ENCODE assay signal across 8 cellular contexts in the genomic region with DNA sequence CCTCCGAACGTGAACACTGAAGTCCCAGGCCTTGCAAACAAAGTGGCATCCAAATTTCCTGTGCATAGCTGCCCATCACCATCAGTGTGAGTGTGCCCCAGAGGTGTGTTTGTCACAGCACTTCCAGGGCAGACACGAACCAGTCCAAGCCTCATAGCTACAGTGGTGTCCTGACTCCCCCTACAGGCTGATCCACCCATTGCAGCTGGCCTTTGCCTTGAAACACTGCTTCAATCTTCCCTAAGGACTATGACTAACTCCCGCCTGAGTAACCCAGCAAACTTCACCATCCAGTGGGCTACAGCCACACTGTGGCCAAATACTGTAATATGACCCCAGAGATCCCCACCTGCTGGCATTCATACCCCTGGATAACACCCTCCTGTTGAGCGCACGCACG. TPM values are rescaled to one million over a fixed set of nuclear protein-coding genes. Genes with fewer than 3 reads are reported as not detected.
A peak's percentile ranks its signal among the peaks of the same experiment; 100 is the strongest.
DNase-seq lines count a peak whose midpoint lies in the region; ATAC-seq and TF ChIP-seq lines count a peak whose summit lies in the region.

No MANE protein-coding gene starts in this region.

- TF ChIP-seq CTCF in OCI-LY3 (IDR thresholded peaks at IDR 0.05; ENCODE audit: low read depth, low read length): peak; percentile 55
- peak; percentile 47 to 66 for TF ChIP-seq CTCF in brain (conservative IDR thresholded peaks at IDR 0.05)

- no peak overlapping the region for H3K27ac ChIP-seq in OCI-LY3 (ENCODE audit: low read length)
- H3K27ac ChIP-seq in naive thymus-derived CD4-positive, alpha-beta T cell (ENCODE audit: low read depth, low read length): no peak overlapping the region

- H3K9ac ChIP-seq in OCI-LY3 (ENCODE audit: low read length): no peak overlapping the region

- no peak overlapping the region for H3K4me3 ChIP-seq in OCI-LY3 (ENCODE audit: low read length)
- H3K4me3 ChIP-seq in naive thymus-derived CD4-positive, alpha-beta T cell (ENCODE audit: low read length): no peak overlapping the region

- peaks cover 71% of the 10 kb centered on the region for H3K36me3 Mint-ChIP-seq in brain
- peaks cover 35 to 77% (median 75%) of the 10 kb centered on the region in 5 donors for H3K36me3 Mint-ChIP-seq in naive thymus-derived CD4-positive, alpha-beta T cell

- intact Hi-C loops in naive thymus-derived CD4-positive, alpha-beta T cell (cut with micrococcal nuclease): loop anchor here in 1 of 2 donors (1.0 kb wide), 1 partner anchor 226 kb away; no protein-coding TSS in a partner anchor

- peaks cover 33% of the 10 kb centered on the region for H3K79me2 ChIP-seq in OCI-LY3 (ENCODE audit: low read length)

- H3K4me1 ChIP-seq in OCI-LY3 (ENCODE audit: low read length): peaks cover 26% of the 10 kb centered on the region
- H3K4me1 ChIP-seq in naive thymus-derived CD4-positive, alpha-beta T cell (ENCODE audit: control insufficient read depth in 2 of 2, insufficient read depth in 2 of 2, low read length in 2 of 2): peaks cover 24 to 26% of the 10 kb centered on the region in 2 donors

- ATAC-seq in activated CD4-positive, CD25-positive, alpha-beta regulatory T cell treated with anti-CD3 and anti-CD28 coated beads, Interleukin-2, amount 50 U/mL, for 24 hours: no peak
- ATAC-seq in naive thymus-derived CD4-positive, alpha-beta T cell: peak; percentile 28
- no peak for ATAC-seq in HG02571 (IDR thresholded peaks at IDR 0.05; ENCODE audit: unreplicated experiment)

- CTCF ChIA-PET in naive thymus-derived CD4-positive, alpha-beta T cell (lab: Charles Lee): no interaction called here

- peak overlapping the region in 1 of 5 experiments; percentile 11 for H3K27ac Mint-ChIP-seq in brain
- H3K27ac Mint-ChIP-seq in naive thymus-derived CD4-positive, alpha-beta T cell: peak overlapping the region in 2 of 9 donors; percentile 36 to 61

- H3K27me3 Mint-ChIP-seq in brain: peaks cover 5% of the 10 kb centered on the region
- no peaks in the 10 kb centered on the region for H3K27me3 Mint-ChIP-seq in naive thymus-derived CD4-positive, alpha-beta T cell

- H3K4me3 Mint-ChIP-seq in brain: peak overlapping the region in 2 of 5 experiments; percentile 59 to 73
- peak overlapping the region in 2 of 10 donors; percentile 4 to 51 for H3K4me3 Mint-ChIP-seq in naive thymus-derived CD4-positive, alpha-beta T cell

- POLR2A ChIA-PET in naive thymus-derived CD4-positive, alpha-beta T cell (lab: Charles Lee): no interaction called here

- no peaks in the 10 kb centered on the region for H3K9me3 ChIP-seq in OCI-LY3 (ENCODE audit: insufficient read depth, low read length)
- peaks cover 0 to 25% (median 4%) of the 10 kb centered on the region in 3 experiments for H3K9me3 ChIP-seq in naive thymus-derived CD4-positive, alpha-beta T cell (ENCODE audit: control insufficient read depth in 2 of 3, low read length in 3 of 3)

- H2AFZ ChIP-seq in OCI-LY3 (ENCODE audit: low read depth, low read length): no peak overlapping the region

- H3K4me1 Mint-ChIP-seq in brain: peaks cover 33% of the 10 kb centered on the region
- H3K4me1 Mint-ChIP-seq in naive thymus-derived CD4-positive, alpha-beta T cell: peaks cover 22 to 58% (median 42%) of the 10 kb centered on the region in 7 donors

- no peaks in the 10 kb centered on the region for H3K27me3 ChIP-seq in OCI-LY3 (ENCODE audit: low read depth, low read length)
- H3K27me3 ChIP-seq in naive thymus-derived CD4-positive, alpha-beta T cell (ENCODE audit: control insufficient read depth in 2 of 2, insufficient read depth in 2 of 2, low read length in 2 of 2): no peaks in the 10 kb centered on the region

- DNase-seq in activated CD4-positive, CD25-positive, alpha-beta regulatory T cell treated with anti-CD3 and anti-CD28 coated beads, Interleukin-2, amount 50 U/mL, for 72 hours: peak; percentile 54
- DNase-seq in naive thymus-derived CD4-positive, alpha-beta T cell: peak in 3 of 9 donors; percentile 25 to 32 (median 27)
- no peak for DNase-seq in SIG-M5 treated with dmso at 0.1 percent for 504 hours (lab: John Stamatoyannopoulos, UW; ENCODE audit: unreplicated experiment)
- DNase-seq in DMS79 (lab: John Stamatoyannopoulos, UW): no peak

- H3K4me2 ChIP-seq in OCI-LY3 (ENCODE audit: low read length): no peak overlapping the region

- no peaks in the 10 kb centered on the region for H4K20me1 ChIP-seq in OCI-LY3 (ENCODE audit: insufficient read depth, low read length)

- peaks cover 68% of the 10 kb centered on the region for H3K36me3 ChIP-seq in OCI-LY3 (replicated peaks; ENCODE audit: low read depth, low read length)
- H3K36me3 ChIP-seq in naive thymus-derived CD4-positive, alpha-beta T cell (ENCODE audit: control insufficient read depth in 2 of 3, insufficient read depth in 3 of 3, low read length in 3 of 3): peaks cover 7 to 74% (median 13%) of the 10 kb centered on the region in 3 experiments

- peaks cover 0 to 4% (median 2%) of the 10 kb centered on the region in 5 experiments for H3K9me3 Mint-ChIP-seq in brain
- H3K9me3 Mint-ChIP-seq in naive thymus-derived CD4-positive, alpha-beta T cell: peaks cover 0 to 66% (median 29%) of the 10 kb centered on the region in 11 donors

RNA-seq across cellular contexts. Expression of a gene that starts 3.9 kb away (rescaled TPM):
- polyA plus RNA-seq in brain (ENCODE audit: insufficient read depth, low read depth, low replicate concordance): 18.4 TPM
- total RNA-seq in naive thymus-derived CD4-positive, alpha-beta T cell: 10 to 100 TPM; 34.0 to 73.9 (median 55.0) TPM
- 10 to 100 TPM; 23.1 to 29.5 TPM for polyA plus RNA-seq in naive thymus-derived CD4-positive, alpha-beta T cell
